3 cellular contexts compared by ENCODE assay signal in genomic region chr7:148763622-148764021, GRCh38.
TF ChIP-seq lines count a peak whose summit lies in the region.

No MANE protein-coding gene starts in this region.

TF ChIP-seq in SK-N-SH treated with all-trans-retinoic acid at 6 μM for 48 hours, 23 proteins besides CTCF, POLR2A, EP300 and RAD21 (continues in another document):
- TF ChIP-seq GLIS3 (CRISPR knock-in tag; IDR thresholded peaks at IDR 0.05) (no peak), CSDC2 (CRISPR knock-in tag; IDR thresholded peaks at IDR 0.05) (no peak), POU6F1 (CRISPR knock-in tag; IDR thresholded peaks at IDR 0.05; ENCODE audit: borderline replicate concordance, low read depth) (no peak), CSRNP3 (CRISPR knock-in tag; IDR thresholded peaks at IDR 0.05) (no peak), ZFP3 (CRISPR knock-in tag; IDR thresholded peaks at IDR 0.05) (no peak), SNAI2 (CRISPR knock-in tag; IDR thresholded peaks at IDR 0.05) (no peak), ZNF8 (CRISPR knock-in tag; IDR thresholded peaks at IDR 0.05) (no peak), ZFP30 (CRISPR knock-in tag; IDR thresholded peaks at IDR 0.05) (no peak), TOX (CRISPR knock-in tag; IDR thresholded peaks at IDR 0.05; ENCODE audit: borderline replicate concordance) (no peak), PPARA (CRISPR knock-in tag; IDR thresholded peaks at IDR 0.05; ENCODE audit: borderline replicate concordance) (no peak), ISL1 (CRISPR knock-in tag; IDR thresholded peaks at IDR 0.05) (no peak), ARNTL (CRISPR knock-in tag; IDR thresholded peaks at IDR 0.05; ENCODE audit: borderline replicate concordance, low read depth) (no peak), RARB (CRISPR knock-in tag; IDR thresholded peaks at IDR 0.05) (no peak), ESRRG (CRISPR knock-in tag; IDR thresholded peaks at IDR 0.05) (no peak), TSHZ2 (CRISPR knock-in tag; IDR thresholded peaks at IDR 0.05) (no peak), TCF4 (CRISPR knock-in tag; IDR thresholded peaks at IDR 0.05; ENCODE audit: borderline replicate concordance) (no peak)

TF ChIP-seq in SK-N-SH, 30 proteins besides CTCF, POLR2A, EP300 and RAD21:
- TF ChIP-seq NRF1 (IDR thresholded peaks at IDR 0.05; ENCODE audit: low read depth, low read length) (no peak), RCOR1 (IDR thresholded peaks at IDR 0.05; ENCODE audit: low read length) (no peak)

TF ChIP-seq in IMR-90, 13 proteins besides CTCF, POLR2A, EP300 and RAD21:
- TF ChIP-seq SMC3 (IDR thresholded peaks at IDR 0.05; ENCODE audit: low read depth, low read length) (no peak), CEBPB (IDR thresholded peaks at IDR 0.05; ENCODE audit: low read depth, low read length) (peak; percentile 64)
